Comparison of ENCODE assay signal across 8 cellular contexts in genomic region chr19:12722566-12723382, GRCh38. TPM values are rescaled to one million over a fixed set of nuclear protein-coding genes. Genes with fewer than 3 reads are reported as not detected.
DNase-seq lines count a peak whose midpoint lies in the region; ATAC-seq and TF ChIP-seq lines count a peak whose summit lies in the region.

No MANE protein-coding gene starts in this region.

- H3K36me3 ChIP-seq in BJ (ENCODE audit: control insufficient read depth, insufficient read depth, low read length) (peaks cover 8% of the 10 kb centered on the region), left lung (peaks cover 0 to 17% of the 10 kb centered on the region in 2 donors)

- intact Hi-C loops in dendritic cell treated with granulocyte-macrophage colony-stimulating factor and Interleukin-4, amounts not matched to agents 40 ng/mL and 50 ng/mL, for 4 days (cut with micrococcal nuclease): loop anchor here (1.0 kb wide), 1 partner anchor 12 kb away; the partner anchor contains the start of gene TRIR
- intact Hi-C loops in left lung (cut with DNase I): no loop called here

- H3K9me3 ChIP-seq in left lung: no peaks in the 10 kb centered on the region

- peak overlapping the region; percentile 83 for H3K27ac Mint-ChIP-seq in dendritic cell treated with granulocyte-macrophage colony-stimulating factor and Interleukin-4, amounts not matched to agents 40 ng/mL and 50 ng/mL, for 4 days

- no peaks in the 10 kb centered on the region for H3K27me3 Mint-ChIP-seq in dendritic cell treated with granulocyte-macrophage colony-stimulating factor and Interleukin-4, amounts not matched to agents 40 ng/mL and 50 ng/mL, for 4 days

- POLR2A ChIA-PET in BJ (lab: Charles Lee): interaction anchor here (0.7 kb wide), 1 partner anchor 11 kb away, joined by 3 read pairs; no protein-coding TSS in a partner anchor

- H3K27me3 ChIP-seq in BJ (ENCODE audit: control insufficient read depth, insufficient read depth, low read length) (no peaks in the 10 kb centered on the region), left lung (no peaks in the 10 kb centered on the region)

- H3K4me1 ChIP-seq in left lung: peaks cover 11 to 40% of the 10 kb centered on the region in 2 donors

- peak overlapping the region; percentile 79 to 89 for H3K27ac ChIP-seq in left lung

- peaks cover 40% of the 10 kb centered on the region for H3K36me3 Mint-ChIP-seq in dendritic cell treated with granulocyte-macrophage colony-stimulating factor and Interleukin-4, amounts not matched to agents 40 ng/mL and 50 ng/mL, for 4 days (ENCODE audit: low read depth)

- TF ChIP-seq CTCF in BJ (IDR thresholded peaks at IDR 0.05; ENCODE audit: insufficient read depth, low read depth, low read length) (no peak), left lung (IDR thresholded peaks at IDR 0.05) (no peak)

- H3K4me3 Mint-ChIP-seq in dendritic cell treated with granulocyte-macrophage colony-stimulating factor and Interleukin-4, amounts not matched to agents 40 ng/mL and 50 ng/mL, for 4 days: peak overlapping the region; percentile 90

- H3K4me1 Mint-ChIP-seq in dendritic cell treated with granulocyte-macrophage colony-stimulating factor and Interleukin-4, amounts not matched to agents 40 ng/mL and 50 ng/mL, for 4 days (ENCODE audit: low read depth): peaks cover 50% of the 10 kb centered on the region

- no peaks in the 10 kb centered on the region for H3K9me3 Mint-ChIP-seq in dendritic cell treated with granulocyte-macrophage colony-stimulating factor and Interleukin-4, amounts not matched to agents 40 ng/mL and 50 ng/mL, for 4 days

- CTCF ChIA-PET in BJ (lab: Yijun Ruan, JAX): interaction anchor here (0.6 to 4.8 kb wide), 9 partner anchors 10 to 125 kb away, joined by 3 to 21 read pairs (median 5); partner anchors contain the start of gene TRIR

- DNase-seq in BJ (ENCODE audit: low read depth) (peak; percentile 81), NCI-H748 (lab: John Stamatoyannopoulos, UW; ENCODE audit: unreplicated experiment) (peak; percentile 98), left lung (peak; percentile 96 to 98)
- peak; percentile 74 to 94 for DNase-seq in activated CD4-positive, alpha-beta T cell treated with anti-CD3 and anti-CD28 coated beads, Interleukin-2, amount 50 U/mL, for 24 hours (ENCODE audit: low read depth in 1 of 2, low spot score in 1 of 2)
- DNase-seq in stimulated activated CD4-positive, alpha-beta T cell treated with anti-CD3 and anti-CD28 coated beads, Interleukin-2, amount 100 ng/mL, for 4 hours (ENCODE audit: low read depth): peak; percentile 91

- H3K4me3 ChIP-seq in BJ (ENCODE audit: low read depth, low read length) (peak overlapping the region; percentile 67), left lung (peak overlapping the region; percentile 44 to 63)

- ATAC-seq in GM19372 (IDR thresholded peaks at IDR 0.05; ENCODE audit: low read depth, unreplicated experiment): peak; percentile 80
- ATAC-seq in HG03521 (IDR thresholded peaks at IDR 0.05; ENCODE audit: unreplicated experiment): peak; percentile 82
- ATAC-seq in left lung: peak; percentile 91

RNA-seq across cellular contexts. Expression of gene TNPO2, which starts 1.0 kb away (rescaled TPM):
- polyA plus RNA-seq in BJ (2011; rRNA removed): 49.6 and 77.3 TPM in 2 replicates
- polyA minus RNA-seq in BJ (2011; rRNA and poly(A)+ RNA removed): 97.4 and 163 TPM in 2 replicates
- total RNA-seq in left lung: 10 to 100 TPM; 54.8 to 64.3 TPM

RNA-seq across cellular contexts. Expression of gene TRIR, which starts 11.7 kb away (rescaled TPM):
- polyA plus RNA-seq in BJ (2011; rRNA removed): 161 and 181 TPM in 2 replicates
- 16.9 and 36.4 TPM in 2 replicates for polyA minus RNA-seq in BJ (2011; rRNA and poly(A)+ RNA removed)
- total RNA-seq in left lung: 100 to 1,000 TPM; 115 to 128 TPM

RNA-seq across cellular contexts. Expression of gene GET3, which starts 14.5 kb away (rescaled TPM):
- polyA plus RNA-seq in BJ (2011; rRNA removed): 163 and 250 TPM in 2 replicates
- polyA minus RNA-seq in BJ (2011; rRNA and poly(A)+ RNA removed): 47.3 and 112 TPM in 2 replicates
- 10 to 100 TPM; 70.4 to 71.2 TPM for total RNA-seq in left lung

RNA-seq across cellular contexts. Expression of gene FBXW9, which starts 26.3 kb away (rescaled TPM):
- 7.7 and 13.6 TPM in 2 replicates for polyA plus RNA-seq in BJ (2011; rRNA removed)
- polyA minus RNA-seq in BJ (2011; rRNA and poly(A)+ RNA removed): 4.3 and 6.8 TPM in 2 replicates
- 1 to 10 TPM; 6.0 to 6.9 TPM for total RNA-seq in left lung

RNA-seq across cellular contexts. Expression of gene BEST2, which starts 28.8 kb away (rescaled TPM):
- polyA plus RNA-seq in BJ (2011; rRNA removed): not detected in 2 replicates
- not detected in 2 replicates for polyA minus RNA-seq in BJ (2011; rRNA and poly(A)+ RNA removed)
- not detected for total RNA-seq in left lung

Comparison
In these comparisons a context has a peak if more than half of its experiments do, and no peak if none do; other contexts are left out.
1. Peak in every context shown above with its lines: DNase-seq, ATAC-seq, H3K4me3 ChIP-seq and H3K27ac ChIP-seq.